ENCODE assay signal across 8 cellular contexts in the genomic region with DNA sequence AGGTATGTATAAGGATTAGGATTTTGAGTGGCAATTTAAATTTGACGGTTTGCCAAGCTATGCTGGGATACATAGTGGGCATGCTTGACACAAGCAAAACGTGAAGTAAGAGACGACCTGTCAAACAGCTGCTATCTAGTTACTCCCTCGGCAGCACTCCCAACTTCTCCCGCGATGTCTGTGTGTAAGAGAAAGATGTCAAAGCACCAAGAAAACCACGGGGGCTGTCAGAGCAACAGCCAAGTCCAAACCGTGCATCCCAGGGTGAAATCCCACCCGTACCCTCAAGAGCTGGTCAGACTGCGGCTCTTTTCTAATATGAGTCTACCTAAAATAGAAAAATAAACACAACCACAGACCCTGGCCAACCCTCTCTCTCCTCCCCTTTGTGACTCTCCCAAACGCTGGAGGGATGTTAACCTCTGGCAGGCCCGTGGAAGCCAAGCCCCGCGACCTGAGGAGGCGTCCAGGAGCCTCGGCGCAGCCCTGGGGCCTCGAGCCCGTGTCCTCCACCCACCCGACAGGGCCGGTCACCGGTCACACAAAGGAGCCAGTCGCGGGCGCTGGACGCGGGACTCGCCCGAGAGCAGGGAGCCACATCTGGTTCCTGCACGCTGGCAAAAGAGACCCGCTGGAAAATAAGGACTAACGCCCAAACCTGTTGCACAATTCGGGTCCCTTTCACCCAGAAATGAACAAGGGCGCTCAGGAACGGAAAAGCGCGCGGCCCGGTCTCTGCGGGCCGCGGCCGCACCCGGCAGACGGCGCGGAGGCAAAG. TPM values are rescaled to one million over a fixed set of nuclear protein-coding genes. Genes with fewer than 3 reads are reported as not detected.
DNase-seq lines count a peak whose midpoint lies in the region; ATAC-seq and TF ChIP-seq lines count a peak whose summit lies in the region.

No MANE protein-coding gene starts in this region.

- DNase-seq in CD4-positive, alpha-beta T cell, result peak in 5 of 10 experiments; percentile 3 to 34 (median 5)
- DNase-seq in GM19238 (ENCODE audit: insufficient read length, low spot score) (peak; percentile 40), amygdala (lab: John Stamatoyannopoulos, UW) (peak in 38 of 56 donors; percentile 4 to 68 (median 34)), left ventricle myocardium inferior (peak; percentile 39), NCI-H774 (lab: John Stamatoyannopoulos, UW) (no peak)

- H3K9me3 ChIP-seq in CD4-positive, alpha-beta T cell (ENCODE audit: control insufficient read depth, low read length), result no peaks in the 10 kb centered on the region
- H3K9me3 ChIP-seq in OCI-LY3 (ENCODE audit: insufficient read depth, low read length), result no peaks in the 10 kb centered on the region
- H3K9me3 ChIP-seq in left ventricle myocardium inferior (replicated peaks), result no peaks in the 10 kb centered on the region
- no peaks in the 10 kb centered on the region for H3K9me3 ChIP-seq in parathyroid adenoma (ENCODE audit: control insufficient read depth, low read length)

- H3K4me1 Mint-ChIP-seq in CD4-positive, alpha-beta T cell (ENCODE audit: low read depth), result peaks cover 19% of the 10 kb centered on the region

- peak overlapping the region; percentile 63 for H3K27ac Mint-ChIP-seq in CD4-positive, alpha-beta T cell

- H3K36me3 Mint-ChIP-seq in CD4-positive, alpha-beta T cell (ENCODE audit: low read depth), result peaks cover 4% of the 10 kb centered on the region

- H3K36me3 ChIP-seq in OCI-LY3 (replicated peaks; ENCODE audit: low read depth, low read length) (no peaks in the 10 kb centered on the region), left ventricle myocardium inferior (no peaks in the 10 kb centered on the region), parathyroid adenoma (ENCODE audit: control insufficient read depth, insufficient read depth, low read length) (no peaks in the 10 kb centered on the region)

- H3K27me3 ChIP-seq in CD4-positive, alpha-beta T cell (ENCODE audit: control insufficient read depth, insufficient read depth, low read length), result peaks cover 21% of the 10 kb centered on the region
- H3K27me3 ChIP-seq in OCI-LY3 (ENCODE audit: low read depth, low read length) (peaks cover 14% of the 10 kb centered on the region), left ventricle myocardium inferior (ENCODE audit: low read depth) (no peaks in the 10 kb centered on the region), parathyroid adenoma (ENCODE audit: control insufficient read depth, insufficient read depth, low read length) (no peaks in the 10 kb centered on the region)

- intact Hi-C loops in CD4-positive, alpha-beta T cell (cut with DNase I, micrococcal nuclease), result no loop called here
- intact Hi-C loops in left ventricle myocardium inferior (cut with micrococcal nuclease), result no loop called here

- no peaks in the 10 kb centered on the region for H4K20me1 ChIP-seq in OCI-LY3 (ENCODE audit: insufficient read depth, low read length)

- H3K4me2 ChIP-seq in OCI-LY3 (ENCODE audit: low read length) (peak overlapping the region; percentile 100), parathyroid adenoma (ENCODE audit: low read length) (peak overlapping the region; percentile 61)

- H3K4me3 ChIP-seq in OCI-LY3 (ENCODE audit: low read length) (peak overlapping the region; percentile 95), left ventricle myocardium inferior (peak overlapping the region; percentile 80), parathyroid adenoma (ENCODE audit: low read depth, low read length) (peak overlapping the region; percentile 49)

- H3K4me1 ChIP-seq in OCI-LY3 (ENCODE audit: low read length), result peaks cover 12% of the 10 kb centered on the region
- H3K4me1 ChIP-seq in left ventricle myocardium inferior, result peaks cover 36% of the 10 kb centered on the region
- peaks cover 4% of the 10 kb centered on the region for H3K4me1 ChIP-seq in parathyroid adenoma

- H3K9ac ChIP-seq in OCI-LY3 (ENCODE audit: low read length), result peak overlapping the region; percentile 76
- H3K9ac ChIP-seq in parathyroid adenoma, result no peak overlapping the region

- H3K79me2 ChIP-seq in OCI-LY3 (ENCODE audit: low read length) (peaks cover 18% of the 10 kb centered on the region), parathyroid adenoma (peaks cover 40% of the 10 kb centered on the region)

- no peak overlapping the region for H3K27ac ChIP-seq in CD4-positive, alpha-beta T cell (ENCODE audit: low read depth, low read length)
- H3K27ac ChIP-seq in OCI-LY3 (ENCODE audit: low read length) (no peak overlapping the region), left ventricle myocardium inferior (replicated peaks) (peak overlapping the region; percentile 89), parathyroid adenoma (peak overlapping the region; percentile 39)

- CTCF ChIA-PET in CD4-positive, alpha-beta T cell (lab: Charles Lee), result interaction anchor here (1.8 kb wide), 1 partner anchor 45 kb away, joined by 4 read pairs; no protein-coding TSS in a partner anchor

- H2AFZ ChIP-seq in OCI-LY3 (ENCODE audit: low read depth, low read length) (peak overlapping the region; percentile 95), parathyroid adenoma (peak overlapping the region; percentile 81)

- no peak for TF ChIP-seq CTCF in CD4-positive, alpha-beta T cell (IDR thresholded peaks at IDR 0.05)
- no peak for TF ChIP-seq CTCF in OCI-LY3 (IDR thresholded peaks at IDR 0.05; ENCODE audit: low read depth, low read length)
- TF ChIP-seq CTCF in left ventricle myocardium inferior (IDR thresholded peaks at IDR 0.05; ENCODE audit: borderline replicate concordance), result no peak
- no peak for TF ChIP-seq CTCF in parathyroid adenoma (IDR thresholded peaks at IDR 0.05)

- peak; percentile 49 for ATAC-seq in CD4-positive, alpha-beta T cell (ENCODE audit: poor library complexity)
- ATAC-seq in HG03280 (IDR thresholded peaks at IDR 0.05; ENCODE audit: unreplicated experiment), result peak; percentile 42

- POLR2A ChIA-PET in CD4-positive, alpha-beta T cell (lab: Charles Lee), result no interaction called here

- peak overlapping the region; percentile 91 for H3K4me3 Mint-ChIP-seq in CD4-positive, alpha-beta T cell

- H3K27me3 Mint-ChIP-seq in CD4-positive, alpha-beta T cell, result peaks cover 23% of the 10 kb centered on the region

- no peaks in the 10 kb centered on the region for H3K9me3 Mint-ChIP-seq in CD4-positive, alpha-beta T cell

RNA-seq across cellular contexts. Expression of gene SESTD1, which starts 1.0 kb away (rescaled TPM):
- total RNA-seq in CD4-positive, alpha-beta T cell, result 10 to 100 TPM in 1 of 2 experiments, 1 to 10 TPM in 1; 8.7 to 10.2 TPM
- 33.7 TPM for total RNA-seq in left ventricle myocardium inferior

Comparison
In these comparisons a context has a peak if more than half of its experiments do, and no peak if none do; other contexts are left out.
1. H3K27ac ChIP-seq: peak in left ventricle myocardium inferior (single experiment) and parathyroid adenoma (single experiment); none in CD4-positive, alpha-beta T cell (single experiment) and OCI-LY3 (single experiment).
2. Peak in every context shown above with its lines, with median percentiles within 50 percentile points of each other: H3K4me3 ChIP-seq.